14 cellular contexts compared by ENCODE assay signal in the genomic region with DNA sequence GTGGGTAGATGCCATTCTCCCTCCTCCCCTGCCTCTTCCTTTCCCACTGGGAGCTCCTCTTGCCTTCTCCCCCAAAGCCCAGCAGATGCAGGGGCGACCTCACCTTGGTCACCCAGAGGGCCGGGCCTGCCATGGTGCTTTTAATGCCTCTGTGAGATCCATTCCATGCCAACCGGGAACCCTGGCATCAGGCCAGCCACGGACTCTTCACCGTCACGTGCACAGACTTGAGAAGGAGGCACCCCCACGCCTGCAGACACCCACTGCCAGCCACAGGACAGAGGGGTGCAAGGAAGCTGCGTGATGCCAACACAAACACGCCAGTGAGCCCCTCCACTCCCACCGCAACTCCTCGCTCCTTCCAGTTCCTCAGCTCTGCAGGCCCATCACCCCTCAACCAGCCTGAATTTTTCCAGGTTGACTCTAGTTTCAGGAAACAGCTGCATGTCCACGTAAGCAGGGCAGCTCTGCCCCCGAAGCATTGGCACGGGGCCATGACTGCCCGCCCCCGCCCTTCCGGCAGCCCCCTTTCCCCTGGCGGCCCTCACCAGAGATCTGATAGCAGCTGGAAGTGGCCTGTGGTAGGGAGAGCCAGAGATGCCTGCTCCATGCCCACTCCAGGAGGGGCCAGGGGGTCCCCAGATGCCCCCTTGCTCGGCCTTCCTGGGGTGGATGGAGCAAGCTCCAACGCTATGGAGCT. TPM values are rescaled to one million over a fixed set of nuclear protein-coding genes. Genes with fewer than 3 reads are reported as not detected.
A peak's percentile ranks its signal among the peaks of the same experiment; 100 is the strongest.
DNase-seq lines count a peak whose midpoint lies in the region; ATAC-seq and TF ChIP-seq lines count a peak whose summit lies in the region.
"Had no signal": no experiment of that assay in that cellular context is flagged by ENCODE, and none has a peak within 500 bp of the region (broad histone marks: within the 10 kb centered on the region; RNA-seq: fewer than 3 reads in every experiment).

No MANE protein-coding gene starts in this region.

- no peak for DNase-seq in breast epithelium (ENCODE audit: low spot score in 2 of 2)
- DNase-seq in MCF 10A (ENCODE audit: unreplicated experiment), result no peak
- no peak for DNase-seq in T-helper 17 cell
- peak in 2 of 3 donors; percentile 75 to 78 for DNase-seq in right cardiac atrium
- DNase-seq in upper lobe of right lung, result no peak
- DNase-seq in activated T-helper 1 cell treated with anti-CD3 and anti-CD28 coated beads, Interleukin-12 subunit alpha, Interleukin-12 subunit beta, Interleukin-2, Interleukin-4 antibody, amounts not matched to agents 30 ng/mL and 10 ng/mL and 1 ng/mL, durations not matched to agents 14 hours and 24 hours and 36 hours (ENCODE audit: low spot score), result no peak
- DNase-seq in RPMI8226, result no peak
- DNase-seq in posterior vena cava (ENCODE audit: low spot score), result no peak
- DNase-seq: activated T-cell treated with anti-CD3 and anti-CD28 coated beads, Interleukin-2, amount 50 U/mL, for 72 hours; kidney glomerular epithelial cell; NCI-H1436 treated with DMSO at 0.1 percent for 48 hours; stimulated activated CD4-positive, alpha-beta T cell treated with anti-CD3 and anti-CD28 coated beads, Interleukin-4, amount 100 ng/mL, for 1 hour had no signal

- CTCF ChIA-PET in MCF 10A (lab: Yijun Ruan, JAX), result interaction anchor here (0.5 to 0.6 kb wide), 2 partner anchors 289 to 840 kb away, joined by 3 read pairs; no protein-coding TSS in a partner anchor

- H3K9me3 ChIP-seq in breast epithelium, result no peaks in the 10 kb centered on the region
- H3K9me3 ChIP-seq in T-helper 17 cell (ENCODE audit: control insufficient read depth, low read length, poor library complexity, severe bottlenecking), result no peaks in the 10 kb centered on the region
- H3K9me3 ChIP-seq in right cardiac atrium (ENCODE audit: control insufficient read depth, low read length), result no peaks in the 10 kb centered on the region
- no peaks in the 10 kb centered on the region for H3K9me3 ChIP-seq in upper lobe of right lung
- H3K9me3 ChIP-seq: neutrophil had no signal

- WGBS in right cardiac atrium, result 41% methylated on average over 20 of the region's 20 CpGs

- TF ChIP-seq POLR2A in breast epithelium (IDR thresholded peaks at IDR 0.05), result no peak

- TF ChIP-seq CTCF in breast epithelium (IDR thresholded peaks at IDR 0.05) (no peak), MCF 10A (IDR thresholded peaks at IDR 0.05; ENCODE audit: unreplicated experiment) (no peak), upper lobe of right lung (IDR thresholded peaks at IDR 0.05) (no peak)

- H3K9me3 Mint-ChIP-seq in MCF 10A (ENCODE audit: unreplicated experiment), result no peaks in the 10 kb centered on the region
- no peaks in the 10 kb centered on the region for H3K9me3 Mint-ChIP-seq in activated T-helper 1 cell treated with anti-CD3 and anti-CD28 coated beads, Interleukin-12 subunit alpha, Interleukin-12 subunit beta, Interleukin-2, Interleukin-4 antibody, amounts not matched to agents 30 ng/mL and 10 ng/mL and 1 ng/mL, durations not matched to agents 14 hours and 24 hours and 36 hours
- H3K9me3 Mint-ChIP-seq: activated T-cell treated with anti-CD3 and anti-CD28 coated beads, Interleukin-2, amount 50 U/mL, for 72 hours had no signal

- H3K36me3 ChIP-seq in breast epithelium, result no peaks in the 10 kb centered on the region
- H3K36me3 ChIP-seq in upper lobe of right lung, result no peaks in the 10 kb centered on the region

- H3K36me3 Mint-ChIP-seq in MCF 10A (ENCODE audit: insufficient read depth, unreplicated experiment) (no peaks in the 10 kb centered on the region), T-helper 17 cell (ENCODE audit: low read depth) (no peaks in the 10 kb centered on the region)
- peaks cover 26% of the 10 kb centered on the region for H3K36me3 Mint-ChIP-seq in activated T-helper 1 cell treated with anti-CD3 and anti-CD28 coated beads, Interleukin-12 subunit alpha, Interleukin-12 subunit beta, Interleukin-2, Interleukin-4 antibody, amounts not matched to agents 30 ng/mL and 10 ng/mL and 1 ng/mL, durations not matched to agents 14 hours and 24 hours and 36 hours (ENCODE audit: low read depth)

- H3K27ac ChIP-seq in breast epithelium, result peak overlapping the region; percentile 18 to 20
- H3K27ac ChIP-seq in right cardiac atrium (ENCODE audit: low read length), result no peak overlapping the region
- peak overlapping the region; percentile 36 for H3K27ac ChIP-seq in upper lobe of right lung
- H3K27ac ChIP-seq: neutrophil had no signal

- intact Hi-C loops in breast epithelium (cut with DNase I; ENCODE audit: low total_unique reads) (loop anchor here (2.0 kb wide), 1 partner anchor 172 kb away; no protein-coding TSS in a partner anchor), MCF 10A (cut with micrococcal nuclease) (no loop called here), right cardiac atrium (cut with DNase I) (no loop called here), upper lobe of right lung (cut with DNase I) (no loop called here), posterior vena cava (cut with DNase I) (no loop called here)
- intact Hi-C loops in activated T-helper 1 cell treated with anti-CD3 and anti-CD28 coated beads, Interleukin-12 subunit alpha, Interleukin-12 subunit beta, Interleukin-2, Interleukin-4 antibody, amounts not matched to agents 30 ng/mL and 10 ng/mL and 1 ng/mL, durations not matched to agents 14 hours and 24 hours and 36 hours (cut with micrococcal nuclease), result loop anchor here (10.0 kb wide), 1 partner anchor 796 kb away; the partner anchor contains the start of gene NCOA1

- H3K27me3 ChIP-seq in breast epithelium, result no peaks in the 10 kb centered on the region
- H3K27me3 ChIP-seq in right cardiac atrium (ENCODE audit: control insufficient read depth, insufficient read depth), result no peaks in the 10 kb centered on the region
- H3K27me3 ChIP-seq in upper lobe of right lung, result no peaks in the 10 kb centered on the region
- H3K27me3 ChIP-seq: neutrophil had no signal

- no TSS peak for BruUV-seq in MCF 10A (replicated peaks; lab: Mats Ljungman, UMichigan)

- H3K4me1 ChIP-seq in breast epithelium (peaks cover 0 to 16% of the 10 kb centered on the region in 2 donors), right cardiac atrium (ENCODE audit: control insufficient read depth, insufficient read depth, low read length) (peaks cover 22% of the 10 kb centered on the region), upper lobe of right lung (peaks cover 45% of the 10 kb centered on the region)

- H3K4me3 Mint-ChIP-seq in MCF 10A (ENCODE audit: unreplicated experiment), result no peak overlapping the region
- H3K4me3 Mint-ChIP-seq in T-helper 17 cell, result no peak overlapping the region
- H3K4me3 Mint-ChIP-seq in activated T-helper 1 cell treated with anti-CD3 and anti-CD28 coated beads, Interleukin-12 subunit alpha, Interleukin-12 subunit beta, Interleukin-2, Interleukin-4 antibody, amounts not matched to agents 30 ng/mL and 10 ng/mL and 1 ng/mL, durations not matched to agents 14 hours and 24 hours and 36 hours, result no peak overlapping the region
- H3K4me3 Mint-ChIP-seq: activated T-cell treated with anti-CD3 and anti-CD28 coated beads, Interleukin-2, amount 50 U/mL, for 72 hours had no signal

- ATAC-seq in T-helper 17 cell (no peak), right cardiac atrium (no peak), upper lobe of right lung (no peak)
- ATAC-seq: activated T-cell treated with anti-CD3 and anti-CD28 coated beads, Interleukin-2, amount 50 U/mL, for 72 hours; Panc1 had no signal

- H3K27ac Mint-ChIP-seq in MCF 10A (ENCODE audit: low read depth, unreplicated experiment) (no peak overlapping the region), T-helper 17 cell (peak overlapping the region; percentile 86)
- no peak overlapping the region for H3K27ac Mint-ChIP-seq in activated T-helper 1 cell treated with anti-CD3 and anti-CD28 coated beads, Interleukin-12 subunit alpha, Interleukin-12 subunit beta, Interleukin-2, Interleukin-4 antibody, amounts not matched to agents 30 ng/mL and 10 ng/mL and 1 ng/mL, durations not matched to agents 14 hours and 24 hours and 36 hours
- H3K27ac Mint-ChIP-seq: activated T-cell treated with anti-CD3 and anti-CD28 coated beads, Interleukin-2, amount 50 U/mL, for 72 hours had no signal

- H3K4me3 ChIP-seq in breast epithelium, result no peak overlapping the region
- no peak overlapping the region for H3K4me3 ChIP-seq in right cardiac atrium (ENCODE audit: low read length)
- H3K4me3 ChIP-seq in upper lobe of right lung, result no peak overlapping the region

- POLR2A ChIA-PET in MCF 10A (lab: Yijun Ruan, JAX), result no interaction called here

- H3K27me3 Mint-ChIP-seq in MCF 10A (ENCODE audit: insufficient read depth, unreplicated experiment), result no peaks in the 10 kb centered on the region
- no peaks in the 10 kb centered on the region for H3K27me3 Mint-ChIP-seq in T-helper 17 cell
- H3K27me3 Mint-ChIP-seq in activated T-helper 1 cell treated with anti-CD3 and anti-CD28 coated beads, Interleukin-12 subunit alpha, Interleukin-12 subunit beta, Interleukin-2, Interleukin-4 antibody, amounts not matched to agents 30 ng/mL and 10 ng/mL and 1 ng/mL, durations not matched to agents 14 hours and 24 hours and 36 hours (ENCODE audit: insufficient read depth), result no peaks in the 10 kb centered on the region

- H3K4me1 Mint-ChIP-seq in MCF 10A (ENCODE audit: insufficient read depth, unreplicated experiment) (no peaks in the 10 kb centered on the region), T-helper 17 cell (peaks cover 33% of the 10 kb centered on the region)
- H3K4me1 Mint-ChIP-seq in activated T-helper 1 cell treated with anti-CD3 and anti-CD28 coated beads, Interleukin-12 subunit alpha, Interleukin-12 subunit beta, Interleukin-2, Interleukin-4 antibody, amounts not matched to agents 30 ng/mL and 10 ng/mL and 1 ng/mL, durations not matched to agents 14 hours and 24 hours and 36 hours (ENCODE audit: low read depth), result peaks cover 52% of the 10 kb centered on the region

RNA-seq across cellular contexts. Expression of gene DNMT3A, which starts 50.8 kb away (rescaled TPM):
- 10 to 100 TPM in 2 of 3 donors, 1 to 10 TPM in 1; 8.2 to 21.7 (median 20.0) TPM for total RNA-seq in breast epithelium
- 8.0 and 11.5 TPM in 2 replicates for total RNA-seq in MCF 10A (2022)
- 10 to 100 TPM; 62.8 to 67.6 TPM for total RNA-seq in T-helper 17 cell
- total RNA-seq in right cardiac atrium, result 10 to 100 TPM; 20.0 to 22.9 (median 21.1) TPM
- 9.9 TPM for polyA plus RNA-seq in right cardiac atrium
- 31.3 TPM for total RNA-seq in upper lobe of right lung
- total RNA-seq in activated T-helper 1 cell treated with anti-CD3 and anti-CD28 coated beads, Interleukin-12 subunit alpha, Interleukin-12 subunit beta, Interleukin-2, Interleukin-4 antibody, amounts not matched to agents 30 ng/mL and 10 ng/mL and 1 ng/mL, durations not matched to agents 14 hours and 24 hours and 36 hours, result 101 and 105 TPM in 2 replicates
- 10 to 100 TPM; 25.9 to 26.3 TPM for total RNA-seq in posterior vena cava

Comparison
In these comparisons a context has a peak if more than half of its experiments do, and no peak if none do; other contexts are left out.
1. intact Hi-C loops: an anchor here in breast epithelium (2.0 kb wide) and activated T-helper 1 cell treated with anti-CD3 and anti-CD28 coated beads, Interleukin-12 subunit alpha, Interleukin-12 subunit beta, Interleukin-2, Interleukin-4 antibody, amounts not matched to agents 30 ng/mL and 10 ng/mL and 1 ng/mL, durations not matched to agents 14 hours and 24 hours and 36 hours (10.0 kb wide); none called in MCF 10A, right cardiac atrium, upper lobe of right lung and posterior vena cava.
2. DNase-seq: peak in right cardiac atrium (2 of 3); none in breast epithelium (0 of 2), MCF 10A (single experiment), T-helper 17 cell (0 of 3), upper lobe of right lung (single experiment), activated T-helper 1 cell treated with anti-CD3 and anti-CD28 coated beads, Interleukin-12 subunit alpha, Interleukin-12 subunit beta, Interleukin-2, Interleukin-4 antibody, amounts not matched to agents 30 ng/mL and 10 ng/mL and 1 ng/mL, durations not matched to agents 14 hours and 24 hours and 36 hours (single experiment), RPMI8226 (single experiment) and posterior vena cava (single experiment).